In the genomic region with DNA sequence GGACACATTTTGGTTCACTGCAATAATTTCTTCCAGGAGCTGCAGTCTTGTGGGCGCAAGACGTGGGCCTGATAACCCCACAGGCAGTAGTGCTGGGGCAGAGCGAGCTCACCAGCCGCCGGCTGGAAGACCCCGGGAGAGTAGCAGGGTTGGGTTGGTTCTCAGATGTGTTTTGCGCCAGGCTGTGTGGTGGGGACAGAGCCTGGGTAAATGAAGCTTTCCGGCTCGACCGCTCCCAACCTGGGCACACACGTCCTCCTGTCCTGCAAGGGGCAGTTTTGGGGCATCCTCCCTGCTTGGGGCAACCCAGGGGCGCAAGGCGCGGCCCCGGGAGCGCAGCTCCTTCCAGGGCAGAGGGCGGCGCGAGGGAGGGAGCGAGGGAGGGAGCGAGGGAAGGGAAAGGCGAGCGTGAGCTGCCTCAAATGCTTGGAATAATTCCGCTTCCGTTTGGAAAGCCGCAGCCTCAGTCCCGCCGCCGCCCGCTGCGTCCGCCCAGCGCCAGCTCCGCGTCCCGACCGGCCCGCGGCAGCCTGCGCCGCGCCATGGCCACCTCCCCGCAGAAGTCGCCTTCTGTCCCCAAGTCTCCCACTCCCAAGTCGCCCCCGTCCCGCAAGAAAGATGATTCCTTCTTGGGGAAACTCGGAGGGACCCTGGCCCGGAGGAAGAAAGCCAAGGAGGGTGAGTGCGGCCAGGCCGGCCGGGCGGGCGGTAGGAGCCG, we compare ENCODE assay signal across 8 cellular contexts.
DNase-seq lines count a peak whose midpoint lies in the region; ATAC-seq lines count a peak whose summit lies in the region.

A gene with protein sequence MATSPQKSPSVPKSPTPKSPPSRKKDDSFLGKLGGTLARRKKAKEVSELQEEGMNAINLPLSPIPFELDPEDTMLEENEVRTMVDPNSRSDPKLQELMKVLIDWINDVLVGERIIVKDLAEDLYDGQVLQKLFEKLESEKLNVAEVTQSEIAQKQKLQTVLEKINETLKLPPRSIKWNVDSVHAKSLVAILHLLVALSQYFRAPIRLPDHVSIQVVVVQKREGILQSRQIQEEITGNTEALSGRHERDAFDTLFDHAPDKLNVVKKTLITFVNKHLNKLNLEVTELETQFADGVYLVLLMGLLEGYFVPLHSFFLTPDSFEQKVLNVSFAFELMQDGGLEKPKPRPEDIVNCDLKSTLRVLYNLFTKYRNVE (plus strand): TSS at position 466 of the 718 bp plus-strand sequence. CDS start 77 bp downstream, at position 543.

- H3K9me3 ChIP-seq in subcutaneous abdominal adipose tissue (ENCODE audit: control insufficient read depth in 5 of 5, low read length in 5 of 5) = no peaks in the 10 kb centered on the region

- H3K36me3 ChIP-seq in subcutaneous abdominal adipose tissue (ENCODE audit: control insufficient read depth in 5 of 5, insufficient read depth in 5 of 5, low read length in 5 of 5) = peaks cover 0 to 13% (median 6%) of the 10 kb centered on the region in 5 donors

- H3K27me3 ChIP-seq in subcutaneous abdominal adipose tissue (ENCODE audit: control insufficient read depth in 5 of 5, insufficient read depth in 4 of 5, low read length in 5 of 5) = no peaks in the 10 kb centered on the region

- DNase-seq in ELR (ENCODE audit: low read depth) (peak; percentile 90), NCI-H748 treated with DMSO at 0.1 percent for 48 hours (lab: John Stamatoyannopoulos, UW) (peak; percentile 42), cortex of kidney (lab: John Stamatoyannopoulos, UW) (peak; percentile 33), kidney glomerular epithelial cell (lab: John Stamatoyannopoulos, UW) (peak; percentile 61), NCI-H2196 treated with DMSO at 0.1 percent for 48 hours (lab: John Stamatoyannopoulos, UW; ENCODE audit: unreplicated experiment) (no peak)

- peak within 1 kb of the TSS; percentile 67 to 91 (median 78) for H3K4me3 ChIP-seq in subcutaneous abdominal adipose tissue (ENCODE audit: low read depth in 1 of 5, low read length in 5 of 5)

- peak within 1 kb of the TSS; percentile 89 for H3K27ac ChIP-seq in subcutaneous abdominal adipose tissue (ENCODE audit: low read depth, low read length)

- ATAC-seq in GM18511 (IDR thresholded peaks at IDR 0.05; ENCODE audit: unreplicated experiment) (no peak), HG03139 (IDR thresholded peaks at IDR 0.05; ENCODE audit: unreplicated experiment) (no peak)

- H3K9ac ChIP-seq in subcutaneous abdominal adipose tissue (ENCODE audit: low read length in 5 of 5) = peak within 1 kb of the TSS; percentile 62 to 85 (median 78)

- peaks cover 8 to 38% (median 30%) of the 10 kb centered on the region in 5 donors for H3K4me1 ChIP-seq in subcutaneous abdominal adipose tissue (ENCODE audit: control insufficient read depth in 5 of 5, insufficient read depth in 5 of 5, low read length in 5 of 5)
